23 cellular contexts compared by ENCODE assay signal in the genomic region with DNA sequence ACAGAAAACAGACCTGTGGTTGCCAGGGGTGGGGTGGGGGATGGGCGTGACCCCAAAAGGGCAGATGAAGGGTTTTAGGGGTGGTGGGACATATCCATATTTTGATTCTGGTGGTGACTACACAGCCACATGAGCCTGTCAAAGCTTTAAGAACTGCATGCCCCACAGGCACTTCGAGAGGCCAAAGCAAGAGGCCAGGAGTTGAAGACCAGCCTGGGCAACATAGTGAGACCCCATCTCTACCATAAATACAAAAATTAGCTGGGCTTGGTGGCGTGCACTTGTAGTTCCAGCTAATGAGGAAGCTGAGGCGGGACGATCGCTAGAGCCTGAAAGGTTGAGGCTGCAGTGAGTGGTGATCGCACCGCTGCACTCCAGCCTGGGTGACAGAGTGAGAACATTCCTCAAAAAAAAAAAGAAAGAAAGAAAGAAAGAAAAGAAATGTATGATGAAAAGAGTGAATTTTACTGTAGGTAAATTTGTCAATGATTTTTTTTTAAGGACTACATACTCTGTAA. TPM values are rescaled to one million over a fixed set of nuclear protein-coding genes. Genes with fewer than 3 reads are reported as not detected.
DNase-seq lines count a peak whose midpoint lies in the region; ATAC-seq, FAIRE-seq and TF ChIP-seq lines count a peak whose summit lies in the region.
"Had no signal": no experiment of that assay in that cellular context is flagged by ENCODE, and none has a peak within 500 bp of the region (broad histone marks: within the 10 kb centered on the region; RNA-seq: fewer than 3 reads in every experiment).

No MANE protein-coding gene starts in this region.

- H3K27ac ChIP-seq in right cardiac atrium (ENCODE audit: low read length), result no peak overlapping the region
- H3K27ac ChIP-seq in left ventricle myocardium inferior (replicated peaks), result no peak overlapping the region
- no peak overlapping the region for H3K27ac ChIP-seq in IMR-90 (ENCODE audit: insufficient read depth, low read length)
- H3K27ac ChIP-seq in gastrocnemius medialis, result no peak overlapping the region
- H3K27ac ChIP-seq: HL-60 had no signal

- no TSS peak for BruUV-seq in IMR-90 (replicated peaks; lab: Mats Ljungman, UMichigan)

- DNase-seq in right cardiac atrium, result peak in 2 of 3 donors; percentile 12 to 23
- no peak for DNase-seq in left ventricle myocardium inferior
- no peak for DNase-seq in IMR-90
- DNase-seq in kidney tubule cell (ENCODE audit: low spot score), result peak; percentile 39
- no peak for DNase-seq in HTR-8/SVneo (ENCODE audit: insufficient read length, low spot score)
- no peak for DNase-seq in gastrocnemius medialis
- DNase-seq in NCI-H2171 treated with DMSO at 0.1 percent for 48 hours (lab: John Stamatoyannopoulos, UW), result no peak
- DNase-seq: CD8-positive, alpha-beta T cell; NCI-H1105; NCI-H146; NCI-H2081; NCI-H2171; NCI-H524 treated with DMSO at 0.1 percent for 48 hours; NCI-H82 had no signal

- H2AK9ac ChIP-seq in IMR-90 (replicated peaks; ENCODE audit: low read depth, low read length, poor library complexity), result no peak overlapping the region

- in situ Hi-C loops in IMR-90 (cut with MboI; ENCODE audit: low sequenced_read_pairs), result no loop called here
- in situ Hi-C loops in gastrocnemius medialis (cut with MboI; ENCODE audit: low sequenced_read_pairs in 4 of 4), result no loop called here

- 0 out of 2 replicates have a peak overlapping the region, but pooled peaks have one; percentile 47 for H2AK5ac ChIP-seq in IMR-90 (ENCODE audit: low read depth, low read length)

- no peak overlapping the region for H2BK5ac ChIP-seq in IMR-90 (ENCODE audit: low read depth, low read length, poor library complexity, severe bottlenecking)

- no peak overlapping the region for H3K56ac ChIP-seq in IMR-90 (ENCODE audit: extremely low read depth, insufficient read depth, low read length)

- H4K91ac ChIP-seq in IMR-90 (ENCODE audit: insufficient read depth, low read depth, low read length), result no peak overlapping the region

- H3K23ac ChIP-seq in IMR-90 (ENCODE audit: low read depth, low read length), result no peak overlapping the region

- no peak overlapping the region for H3K4me3 ChIP-seq in right cardiac atrium (ENCODE audit: low read length)
- no peak overlapping the region for H3K4me3 ChIP-seq in left ventricle myocardium inferior
- no peak overlapping the region for H3K4me3 ChIP-seq in IMR-90 (ENCODE audit: insufficient read depth, low read depth, low read length)
- no peak overlapping the region for H3K4me3 ChIP-seq in gastrocnemius medialis
- H3K4me3 ChIP-seq: GM23338, HAP-1 had no signal

- no peak for FAIRE-seq in HTR-8/SVneo (lab: Jason Lieb, UNC)
- FAIRE-seq: G401.6 had no signal

- dilution Hi-C loops in IMR-90 (cut with HindIII; ENCODE audit: low sequenced_read_pairs, unreplicated experiment), result no loop called here

- 0 out of 2 replicates have a peak overlapping the region, but pooled peaks have one; percentile 4 for H2BK120ac ChIP-seq in IMR-90 (ENCODE audit: low read depth, low read length)

- no peak overlapping the region for H2BK15ac ChIP-seq in IMR-90 (ENCODE audit: low read depth, low read length)

- POLR2A ChIA-PET in IMR-90 (lab: Charles Lee; ENCODE audit: unreplicated experiment), result no interaction called here

- H4K20me1 ChIP-seq in IMR-90 (ENCODE audit: insufficient read depth, low read length), result no peaks in the 10 kb centered on the region

- H3K79me1 ChIP-seq in IMR-90 (ENCODE audit: low read depth in 1 of 2, low read length in 2 of 2), result no peaks in the 10 kb centered on the region

- H3K4me2 ChIP-seq in IMR-90 (ENCODE audit: low read depth, low read length), result no peak overlapping the region
- H3K4me2 ChIP-seq: GM23338 had no signal

- H3K9me1 ChIP-seq in IMR-90 (ENCODE audit: insufficient read depth, low read length), result 0 out of 2 replicates have a peak, but pooled peaks cover 3% of the 10 kb centered on the region

- no peaks in the 10 kb centered on the region for H3K4me1 ChIP-seq in right cardiac atrium (ENCODE audit: control insufficient read depth, insufficient read depth, low read length)
- H3K4me1 ChIP-seq in left ventricle myocardium inferior, result peaks cover 16% of the 10 kb centered on the region
- peaks cover 4% of the 10 kb centered on the region for H3K4me1 ChIP-seq in IMR-90 (ENCODE audit: control insufficient read depth, insufficient read depth, low read length)
- H3K4me1 ChIP-seq in gastrocnemius medialis, result peaks cover 4 to 7% of the 10 kb centered on the region in 2 donors
- H3K4me1 ChIP-seq: HAP-1 had no signal

- H3K14ac ChIP-seq in IMR-90 (replicated peaks; ENCODE audit: low read depth, low read length), result no peak overlapping the region

- H3K9ac ChIP-seq in IMR-90 (ENCODE audit: low read depth, low read length), result no peak overlapping the region

- H3K9me3 ChIP-seq in right cardiac atrium (ENCODE audit: control insufficient read depth, low read length) (no peaks in the 10 kb centered on the region), left ventricle myocardium inferior (replicated peaks) (no peaks in the 10 kb centered on the region), IMR-90 (ENCODE audit: control insufficient read depth, insufficient read depth, low read length) (no peaks in the 10 kb centered on the region), gastrocnemius medialis (no peaks in the 10 kb centered on the region)
- H3K9me3 ChIP-seq: HAP-1 had no signal

- no peak for TF ChIP-seq RAD21 in IMR-90 (IDR thresholded peaks at IDR 0.05; ENCODE audit: low read length)

- intact Hi-C loops in right cardiac atrium (cut with DNase I), result no loop called here
- intact Hi-C loops in left ventricle myocardium inferior (cut with micrococcal nuclease), result no loop called here
- intact Hi-C loops in IMR-90 (cut with micrococcal nuclease), result no loop called here
- intact Hi-C loops in gastrocnemius medialis (cut with DNase I; ENCODE audit: low total_unique reads), result no loop called here

- H3K27me3 ChIP-seq in right cardiac atrium (ENCODE audit: control insufficient read depth, insufficient read depth) (no peaks in the 10 kb centered on the region), left ventricle myocardium inferior (ENCODE audit: low read depth) (no peaks in the 10 kb centered on the region), IMR-90 (ENCODE audit: control insufficient read depth, insufficient read depth, low read length) (no peaks in the 10 kb centered on the region), gastrocnemius medialis (no peaks in the 10 kb centered on the region)

- H2BK20ac ChIP-seq in IMR-90 (ENCODE audit: low read depth, low read length), result no peak overlapping the region

- H3K36me3 ChIP-seq in left ventricle myocardium inferior, result no peaks in the 10 kb centered on the region
- H3K36me3 ChIP-seq in IMR-90 (ENCODE audit: control insufficient read depth, insufficient read depth, low read length), result no peaks in the 10 kb centered on the region
- no peaks in the 10 kb centered on the region for H3K36me3 ChIP-seq in gastrocnemius medialis
- H3K36me3 ChIP-seq: HAP-1 had no signal

- 91% methylated on average over 8 of the region's 8 CpGs for WGBS in right cardiac atrium
- no CpG with 5 or more reads among the region's 8 CpGs for WGBS in IMR-90 (ENCODE audit: extremely low coverage in 2 of 2, insufficient read length in 1 of 2), 2 experiments

- no peak overlapping the region for H3K4ac ChIP-seq in IMR-90 (ENCODE audit: low read depth, low read length)

- TF ChIP-seq POLR2A in IMR-90 (IDR thresholded peaks at IDR 0.05; ENCODE audit: low read depth, low read length) (no peak), gastrocnemius medialis (IDR thresholded peaks at IDR 0.05) (no peak)

- H4K5ac ChIP-seq in IMR-90 (ENCODE audit: low read depth, low read length), result no peak overlapping the region

- CTCF ChIA-PET in IMR-90 (lab: Yijun Ruan, JAX), result no interaction called here

- no peak overlapping the region for H3K18ac ChIP-seq in IMR-90 (ENCODE audit: low read depth, low read length)

- H4K8ac ChIP-seq in IMR-90 (ENCODE audit: low read depth in 2 of 2, low read length in 2 of 2), result no peak overlapping the region

- ATAC-seq in right cardiac atrium (no peak), IMR-90 (ENCODE audit: low read depth) (no peak), gastrocnemius medialis (no peak)
- ATAC-seq: CD8-positive, alpha-beta T cell; GM23338; Panc1 had no signal

- TF ChIP-seq CTCF in left ventricle myocardium inferior (IDR thresholded peaks at IDR 0.05; ENCODE audit: borderline replicate concordance), result no peak
- no peak for TF ChIP-seq CTCF in IMR-90 (conservative IDR thresholded peaks at IDR 0.05; ENCODE audit: low read depth, low read length)
- no peak for TF ChIP-seq CTCF in gastrocnemius medialis (IDR thresholded peaks at IDR 0.05 in 4 of 5, conservative IDR thresholded peaks at IDR 0.05 in 1 of 5)

- H2AFZ ChIP-seq in IMR-90 (replicated peaks; ENCODE audit: low read length, poor library complexity), result no peak overlapping the region
- H2AFZ ChIP-seq: GM23338 had no signal

RNA-seq across cellular contexts. Expression of a gene that starts 18.9 kb away (rescaled TPM):
- total RNA-seq in right cardiac atrium (10 to 100 TPM; 14.9 to 39.4 (median 17.9) TPM), left ventricle myocardium inferior (15.0 TPM), IMR-90 (2012; rRNA removed) (1.6 and 1.9 TPM in 2 replicates), gastrocnemius medialis (10 to 100 TPM in 1 of 4 donors, 1 to 10 TPM in 3; 7.2 to 15.7 (median 8.5) TPM)
- polyA plus RNA-seq in right cardiac atrium (25.8 TPM), IMR-90 (2012; rRNA removed) (24.1 and 26.0 TPM in 2 replicates)
- polyA plus RNA-seq in IMR-90 (2012; cell fraction: cytosol; rRNA removed), result 26.7 and 52.5 TPM in 2 replicates
- 76.1 and 110 TPM in 2 replicates for polyA plus RNA-seq in IMR-90 (2012; cell fraction: nucleus; rRNA removed; ENCODE audit: low replicate concordance)

RNA-seq across cellular contexts. Expression of a gene that starts 30.6 kb away (rescaled TPM):
- total RNA-seq in right cardiac atrium (not detected), left ventricle myocardium inferior (not detected), IMR-90 (2012; rRNA removed) (not detected in 2 replicates), gastrocnemius medialis (not detected)
- polyA plus RNA-seq in right cardiac atrium (not detected), IMR-90 (2012; rRNA removed) (not detected in 2 replicates)
- polyA plus RNA-seq in IMR-90 (2012; cell fraction: cytosol; rRNA removed), result not detected in 2 replicates
- not detected in 2 replicates for polyA plus RNA-seq in IMR-90 (2012; cell fraction: nucleus; rRNA removed; ENCODE audit: low replicate concordance)
- total RNA-seq: A673; CD8-positive, alpha-beta T cell; Daoy; GM23338; HT-29 had no signal
- polyA plus RNA-seq: BJ, GM23338 had no signal

RNA-seq across cellular contexts. Expression of a gene that starts 48.1 kb away (rescaled TPM):
- total RNA-seq in right cardiac atrium, result not detected
- not detected for polyA plus RNA-seq in right cardiac atrium
- total RNA-seq in left ventricle myocardium inferior, result not detected
- not detected in 2 replicates for total RNA-seq in IMR-90 (2012; rRNA removed)
- polyA plus RNA-seq in IMR-90 (2012; rRNA removed), result not detected in 2 replicates
- polyA plus RNA-seq in IMR-90 (2012; cell fraction: cytosol; rRNA removed), result 0.02 TPM in 1 of 2 replicates, not detected in the other
- polyA plus RNA-seq in IMR-90 (2012; cell fraction: nucleus; rRNA removed; ENCODE audit: low replicate concordance), result 0.12 TPM in 1 of 2 replicates, not detected in the other
- under 1 TPM in 1 of 4 donors, not detected in 3; 0.49 TPM for total RNA-seq in gastrocnemius medialis
- total RNA-seq: A673; CD8-positive, alpha-beta T cell; Daoy had no signal
- polyA plus RNA-seq: BJ had no signal

RNA-seq across cellular contexts. Expression of a gene that starts 58.3 kb away (rescaled TPM):
- total RNA-seq in right cardiac atrium (1 to 10 TPM; 1.8 to 6.1 (median 2.3) TPM), left ventricle myocardium inferior (2.2 TPM), IMR-90 (2012; rRNA removed) (0.56 and 0.72 TPM in 2 replicates), gastrocnemius medialis (1 to 10 TPM; 2.0 to 8.5 (median 3.7) TPM)
- polyA plus RNA-seq in right cardiac atrium (4.4 TPM), IMR-90 (2012; rRNA removed) (9.3 and 10.3 TPM in 2 replicates)
- polyA plus RNA-seq in IMR-90 (2012; cell fraction: cytosol; rRNA removed), result 2.6 and 5.9 TPM in 2 replicates
- 70.3 and 80.1 TPM in 2 replicates for polyA plus RNA-seq in IMR-90 (2012; cell fraction: nucleus; rRNA removed; ENCODE audit: low replicate concordance)

Comparison
In these comparisons a context has a peak if more than half of its experiments do, and no peak if none do; other contexts are left out.
1. DNase-seq: peak in right cardiac atrium (2 of 3) and kidney tubule cell (single experiment); none in left ventricle myocardium inferior (single experiment), IMR-90 (single experiment), HTR-8/SVneo (single experiment), gastrocnemius medialis (0 of 2) and NCI-H2171 treated with DMSO at 0.1 percent for 48 hours (single experiment).